In genomic region chr2:38076710-38077430, GRCh38 we compare ENCODE assay signal across 8 cellular contexts. TPM values are rescaled to one million over a fixed set of nuclear protein-coding genes. Genes with fewer than 3 reads are reported as not detected.
A peak's percentile ranks its signal among the peaks of the same experiment; 100 is the strongest.
DNase-seq lines count a peak whose midpoint lies in the region; ATAC-seq, FAIRE-seq and TF ChIP-seq lines count a peak whose summit lies in the region.

No MANE protein-coding gene starts in this region.

- H3K4me2 ChIP-seq in SU-DHL-6 (ENCODE audit: low read depth, low read length, poor library complexity, severe bottlenecking) = peak overlapping the region; percentile 27
- H3K4me2 ChIP-seq in HepG2 (ENCODE audit: low read depth, low read length) = peak overlapping the region; percentile 67

- H3K4me3 ChIP-seq in SU-DHL-6 (ENCODE audit: insufficient read depth, low read length, poor library complexity, severe bottlenecking) (no peak overlapping the region), HepG2 (replicated peaks in 1 of 3; ENCODE audit: insufficient read depth in 1 of 3, low read depth in 2 of 3, low read length in 3 of 3) (peak overlapping the region; percentile 38 to 66 (median 42); a peak in 5 of 6 replicates)

- peaks cover 8% of the 10 kb centered on the region for H3K4me1 ChIP-seq in HepG2 (ENCODE audit: insufficient read depth, low read length)

- peak overlapping the region; percentile 82 for H3K4me3 Mint-ChIP-seq in chondrocyte (ENCODE audit: unreplicated experiment)

- DNase-seq in DMS114 treated with DMSO at 0.1 percent for 48 hours (lab: John Stamatoyannopoulos, UW; ENCODE audit: unreplicated experiment) (peak; percentile 23), HuH-7 (ENCODE audit: low spot score) (peak; percentile 70), chondrocyte (ENCODE audit: low spot score) (peak; percentile 95), HepG2 (ENCODE audit: low spot score) (no peak), NCI-H2196 treated with DMSO at 0.1 percent for 48 hours (lab: John Stamatoyannopoulos, UW; ENCODE audit: unreplicated experiment) (no peak)
- peak; percentile 67 to 79 for DNase-seq in stimulated activated CD4-positive, alpha-beta T cell treated with anti-CD3 and anti-CD28 coated beads, Interleukin-4, amount 100 ng/mL, for 48 hours (ENCODE audit: low read depth in 2 of 2)

- H3F3A ChIP-seq in SU-DHL-6 (ENCODE audit: insufficient read depth) = no peaks in the 10 kb centered on the region

- peaks cover 34% of the 10 kb centered on the region for H3K4me1 Mint-ChIP-seq in chondrocyte (ENCODE audit: low read depth)

- H3K9me3 ChIP-seq in SU-DHL-6 (ENCODE audit: insufficient read depth, low read length) = no peaks in the 10 kb centered on the region
- H3K9me3 ChIP-seq in HepG2 (ENCODE audit: low read length) = no peaks in the 10 kb centered on the region

- H3K9me3 Mint-ChIP-seq in chondrocyte (ENCODE audit: low read depth) = no peaks in the 10 kb centered on the region

- no peak overlapping the region for H3K9ac ChIP-seq in SU-DHL-6 (ENCODE audit: low read length)
- H3K9ac ChIP-seq in HepG2 (ENCODE audit: insufficient read depth, low read depth, low read length) = no peak overlapping the region

- peaks cover 13% of the 10 kb centered on the region for H3K36me3 Mint-ChIP-seq in chondrocyte (ENCODE audit: low read depth)

- in situ Hi-C loops in HepG2 (cut with HindIII; ENCODE audit: extremely low pct_ligation_motif_present, low pct_unique_long_range_greater_than_20kb) = no loop called here

- H3K27me3 ChIP-seq in SU-DHL-6 (ENCODE audit: low read length) = no peaks in the 10 kb centered on the region
- H3K27me3 ChIP-seq in HepG2 (ENCODE audit: control insufficient read depth in 1 of 2, insufficient read depth in 2 of 2, low read length in 2 of 2) = peaks cover 0 to 8% of the 10 kb centered on the region in 2 experiments; a peak in 1 of 5 replicates

- POLR2A ChIA-PET in HepG2 (lab: Yijun Ruan, JAX) = no interaction called here

- no peaks in the 10 kb centered on the region for H3K9me2 ChIP-seq in SU-DHL-6 (replicated peaks; ENCODE audit: insufficient read depth, low read length)

- TF ChIP-seq CTCF in SU-DHL-6 (IDR thresholded peaks at IDR 0.05; ENCODE audit: insufficient read depth, low read length, poor library complexity, severe bottlenecking) (no peak), chondrocyte (IDR thresholded peaks at IDR 0.05) (peak; percentile 56), HepG2 (CRISPR knock-in tag; IDR thresholded peaks at IDR 0.05) (peak; percentile 55)

- FAIRE-seq in HepG2 (lab: Jason Lieb, UNC) = no peak

- BruUV-seq in HepG2 (replicated peaks; lab: Mats Ljungman, UMichigan) = no TSS peak

- H2AFZ ChIP-seq in SU-DHL-6 (ENCODE audit: low read depth, low read length, severe bottlenecking) (no peak overlapping the region), HepG2 (ENCODE audit: low read length) (no peak overlapping the region)

- H3K36me3 ChIP-seq in SU-DHL-6 (ENCODE audit: low read length) = no peaks in the 10 kb centered on the region
- H3K36me3 ChIP-seq in HepG2 (replicated peaks in 1 of 2; ENCODE audit: control insufficient read depth in 1 of 2, insufficient read depth in 2 of 2, low read length in 2 of 2) = no peaks in the 10 kb centered on the region

- H4K20me1 ChIP-seq in SU-DHL-6 (ENCODE audit: low read depth, low read length) (no peaks in the 10 kb centered on the region), HepG2 (ENCODE audit: insufficient read depth, low read length) (no peaks in the 10 kb centered on the region)

- no peaks in the 10 kb centered on the region for H3K27me3 Mint-ChIP-seq in chondrocyte (ENCODE audit: low read depth)

- TF ChIP-seq EP300 in HepG2 (IDR thresholded peaks at IDR 0.05; ENCODE audit: low read depth in 2 of 2, low read length in 2 of 2) (no peak), HepG2 (CRISPR knock-in tag; IDR thresholded peaks at IDR 0.05; ENCODE audit: borderline replicate concordance) (no peak)

- H3K27ac ChIP-seq in SU-DHL-6 (ENCODE audit: low read depth, low read length) (no peak overlapping the region), HepG2 (ENCODE audit: extremely low read length, insufficient read depth, low read length) (no peak overlapping the region)

- peak; percentile 41 for ATAC-seq in GM21447 (IDR thresholded peaks at IDR 0.05; ENCODE audit: unreplicated experiment)
- ATAC-seq in HepG2 = peak; percentile 85

- intact Hi-C loops in HepG2 (cut with micrococcal nuclease; ENCODE audit: unreplicated experiment) = no loop called here

- H3K79me2 ChIP-seq in SU-DHL-6 (ENCODE audit: insufficient read depth, low read length) (no peaks in the 10 kb centered on the region), HepG2 (ENCODE audit: insufficient read depth, low read length) (no peaks in the 10 kb centered on the region)

- 6% methylated on average over 29 of the region's 76 CpGs for WGBS in HepG2 (ENCODE audit: low lambda C conversion rate)

- CTCF ChIA-PET in HepG2 (lab: Yijun Ruan, JAX; ENCODE audit: low intra/inter-chr PET ratio, low total read pairs) = no interaction called here

- 0 out of 2 replicates have a peak, but pooled peaks have one; percentile 20 for TF ChIP-seq RAD21 in HepG2 (CRISPR knock-in tag; IDR thresholded peaks at IDR 0.05)

- no peak for TF ChIP-seq POLR2A in HepG2 (IDR thresholded peaks at IDR 0.05; ENCODE audit: insufficient read depth in 1 of 2, low read depth in 2 of 2, low read length in 2 of 2)

- H3K27ac Mint-ChIP-seq in chondrocyte (ENCODE audit: unreplicated experiment) = peak overlapping the region; percentile 97

TF ChIP-seq in HepG2, 621 proteins besides CTCF, POLR2A, EP300 and RAD21 (continues in another document):
- TF ChIP-seq ZKSCAN8 (CRISPR knock-in tag; IDR thresholded peaks at IDR 0.05; ENCODE audit: borderline replicate concordance) (no peak), MAFK (conservative IDR thresholded peaks at IDR 0.05 in 1 of 2, IDR thresholded peaks at IDR 0.05 in 1 of 2; ENCODE audit: low read length in 2 of 2) (no peak), KAT7 (CRISPR knock-in tag; IDR thresholded peaks at IDR 0.05; ENCODE audit: borderline replicate concordance) (no peak), HNRNPLL (IDR thresholded peaks at IDR 0.05; ENCODE audit: low read depth, low read length, poor library complexity, severe bottlenecking) (peak; percentile 89), REL (CRISPR knock-in tag; conservative IDR thresholded peaks at IDR 0.05) (no peak; the same call in 1 of the 2 replicates), KDM3A (CRISPR knock-in tag; IDR thresholded peaks at IDR 0.05; ENCODE audit: low read depth) (no peak), MED8 (CRISPR knock-in tag; IDR thresholded peaks at IDR 0.05; ENCODE audit: insufficient replicate concordance) (no peak), SNRNP70 (IDR thresholded peaks at IDR 0.05; ENCODE audit: low read depth, low read length) (no peak), FOXK2 (IDR thresholded peaks at IDR 0.05) (no peak), ZNF7 (CRISPR knock-in tag; IDR thresholded peaks at IDR 0.05) (no peak), KLF13 (CRISPR knock-in tag; IDR thresholded peaks at IDR 0.05) (no peak), ZNF260 (CRISPR knock-in tag; IDR thresholded peaks at IDR 0.05; ENCODE audit: borderline replicate concordance, low read depth) (no peak), GABPA (IDR thresholded peaks at IDR 0.05; ENCODE audit: low read depth, low read length) (no peak), GABPA (CRISPR knock-in tag; IDR thresholded peaks at IDR 0.05; ENCODE audit: low read depth) (no peak)
- TF ChIP-seq, protein P1, sequence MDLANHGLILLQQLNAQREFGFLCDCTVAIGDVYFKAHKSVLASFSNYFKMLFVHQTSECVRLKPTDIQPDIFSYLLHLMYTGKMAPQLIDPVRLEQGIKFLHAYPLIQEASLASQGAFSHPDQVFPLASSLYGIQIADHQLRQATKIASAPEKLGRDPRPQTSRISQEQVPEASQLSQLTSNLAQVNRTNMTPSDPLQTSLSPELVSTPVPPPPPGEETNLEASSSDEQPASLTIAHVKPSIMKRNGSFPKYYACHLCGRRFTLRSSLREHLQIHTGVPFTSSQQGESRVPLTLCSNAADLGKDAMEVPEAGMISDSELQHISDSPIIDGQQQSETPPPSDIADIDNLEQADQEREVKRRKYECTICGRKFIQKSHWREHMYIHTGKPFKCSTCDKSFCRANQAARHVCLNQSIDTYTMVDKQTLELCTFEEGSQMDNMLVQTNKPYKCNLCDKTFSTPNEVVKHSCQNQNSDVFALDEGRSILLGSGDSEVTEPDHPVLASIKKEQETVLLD (CRISPR knock-in tag; IDR thresholded peaks at IDR 0.05; ENCODE audit: low read depth) = no peak
- TF ChIP-seq, protein P2, sequence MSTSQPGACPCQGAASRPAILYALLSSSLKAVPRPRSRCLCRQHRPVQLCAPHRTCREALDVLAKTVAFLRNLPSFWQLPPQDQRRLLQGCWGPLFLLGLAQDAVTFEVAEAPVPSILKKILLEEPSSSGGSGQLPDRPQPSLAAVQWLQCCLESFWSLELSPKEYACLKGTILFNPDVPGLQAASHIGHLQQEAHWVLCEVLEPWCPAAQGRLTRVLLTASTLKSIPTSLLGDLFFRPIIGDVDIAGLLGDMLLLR (CRISPR knock-in tag; IDR thresholded peaks at IDR 0.05) = no peak

RNA-seq across cellular contexts. Expression of gene CYP1B1, which starts 0.9 kb away (rescaled TPM):
- total RNA-seq in chondrocyte = 60.6 to 135 TPM (median 133 TPM) in 3 replicates
- not detected in 2 replicates for total RNA-seq in HepG2 (2016; rRNA removed; fragmentation: Illumina TruSeq; extraction: Trizol)
- total RNA-seq in HepG2 (2016; cell fraction: cytosol; rRNA removed; fragmentation: Illumina TruSeq; extraction: Trizol; ENCODE audit: low read depth) = not detected in 2 replicates
- not detected in 2 replicates for total RNA-seq in HepG2 (2016; cell fraction: insoluble cytoplasmic fraction; rRNA removed; fragmentation: Illumina TruSeq; extraction: Trizol)
- not detected in 2 replicates for total RNA-seq in HepG2 (2016; cell fraction: membrane; rRNA removed; fragmentation: Illumina TruSeq; extraction: Trizol)
- 0.09 TPM in 1 of 2 replicates, not detected in the other for total RNA-seq in HepG2 (2016; cell fraction: nucleus; rRNA removed; fragmentation: Illumina TruSeq; extraction: Trizol)
- not detected in 2 replicates for polyA plus RNA-seq in HepG2 (2011; rRNA removed)
- polyA plus RNA-seq in HepG2 (2011; cell fraction: cytosol; rRNA removed) = not detected in 2 replicates
- polyA plus RNA-seq in HepG2 (2011; cell fraction: nucleus; rRNA removed) = not detected in 2 replicates
- not detected in 2 replicates for polyA plus RNA-seq in HepG2 (2012)
- not detected in 2 replicates for polyA plus RNA-seq in HepG2 (2016; cell fraction: cytosol; fragmentation: Illumina TruSeq; extraction: Trizol; ENCODE audit: low read depth)
- polyA plus RNA-seq in HepG2 (2016; cell fraction: insoluble cytoplasmic fraction; fragmentation: Illumina TruSeq; extraction: Trizol; ENCODE audit: low read depth) = not detected in 2 replicates
- polyA plus RNA-seq in HepG2 (2016; cell fraction: membrane; fragmentation: Illumina TruSeq; extraction: Trizol; ENCODE audit: low read depth) = not detected in 2 replicates
- polyA plus RNA-seq in HepG2 (2016; cell fraction: nucleus; fragmentation: Illumina TruSeq; extraction: Trizol; ENCODE audit: insufficient read depth, low read depth) = 0.11 TPM in 1 of 2 replicates, not detected in the other
- 7.5 TPM in 1 of 2 replicates, not detected in the other for polyA minus RNA-seq in HepG2 (2011; rRNA and poly(A)+ RNA removed; ENCODE audit: low replicate concordance)
- not detected in 2 replicates for polyA minus RNA-seq in HepG2 (2011; cell fraction: cytosol; rRNA and poly(A)+ RNA removed)
- polyA minus RNA-seq in HepG2 (2011; cell fraction: nucleus; rRNA and poly(A)+ RNA removed) = not detected in 2 replicates

Comparison
In these comparisons a context has a peak if more than half of its experiments do, and no peak if none do; other contexts are left out.
1. DNase-seq: peak in DMS114 treated with DMSO at 0.1 percent for 48 hours (single experiment), HuH-7 (single experiment), chondrocyte (single experiment) and stimulated activated CD4-positive, alpha-beta T cell treated with anti-CD3 and anti-CD28 coated beads, Interleukin-4, amount 100 ng/mL, for 48 hours (2 of 2); none in HepG2 (single experiment) and NCI-H2196 treated with DMSO at 0.1 percent for 48 hours (single experiment).
2. RNA of gene CYP1B1, which starts 0.9 kb away (total RNA-seq): 60.6 to 135 TPM in chondrocyte; 0.09 TPM in HepG2; every median in the first group is over 10 times any median in the second.